In the genomic region with DNA sequence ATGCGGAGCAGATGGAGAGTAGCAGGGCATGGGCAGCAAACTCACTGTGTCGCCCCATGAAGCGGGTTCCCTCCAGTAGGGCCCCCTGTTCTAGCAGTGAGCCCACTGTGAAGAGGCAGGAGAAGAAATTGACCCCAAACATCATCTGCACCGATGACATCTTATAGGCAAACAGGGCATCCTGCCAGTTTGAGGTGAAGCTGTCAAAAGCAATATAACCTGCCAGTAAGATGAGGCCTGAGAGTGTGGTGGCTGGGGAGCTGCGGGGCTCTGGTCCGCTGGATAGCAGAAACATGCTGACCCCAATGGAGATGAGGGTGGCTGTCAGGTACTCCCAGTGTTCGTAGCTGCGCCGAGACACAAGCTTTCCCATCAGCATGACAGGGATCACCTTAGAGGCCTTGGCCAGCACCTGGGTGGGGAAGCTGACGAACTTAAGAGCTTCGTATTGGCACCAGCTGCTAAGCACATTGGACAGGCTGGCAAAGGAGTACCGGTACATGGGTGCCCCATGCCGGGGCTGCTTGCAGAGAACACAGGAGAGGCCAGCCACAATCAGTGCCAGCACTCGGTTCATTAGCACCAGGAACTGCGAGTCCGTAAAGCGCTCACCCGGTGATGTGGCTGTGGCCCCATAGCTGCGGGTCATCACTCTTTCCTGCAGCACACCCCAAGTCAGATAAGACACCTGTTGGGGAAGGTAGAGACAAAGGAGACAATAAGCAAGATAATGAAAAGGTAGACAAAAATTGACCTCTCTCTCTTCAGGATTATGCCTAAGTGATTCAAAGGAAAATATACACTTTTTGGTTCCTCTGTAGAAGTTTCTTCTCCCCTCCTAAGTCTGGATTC, we compare ENCODE assay signal across 1 cellular context.
TF ChIP-seq lines count a peak whose summit lies in the region.

No MANE protein-coding gene starts in this region.

TF ChIP-seq in K562, 482 proteins besides CTCF, POLR2A, EP300 and RAD21 (continues in another document):
- TF ChIP-seq ZNF232 (CRISPR knock-in tag; IDR thresholded peaks at IDR 0.05) (peak; percentile 8; the same call in 1 of the 2 replicates), ZNF830 (CRISPR knock-in tag; IDR thresholded peaks at IDR 0.05) (0 out of 2 replicates have a peak, but pooled peaks have one; percentile 41), ETV6 (IDR thresholded peaks at IDR 0.05; ENCODE audit: borderline replicate concordance in 1 of 2, low read depth in 2 of 2, low read length in 1 of 2) (no peak), ETV6 (CRISPR knock-in tag; IDR thresholded peaks at IDR 0.05; ENCODE audit: borderline replicate concordance) (peak; percentile 7; the same call in 1 of the 2 replicates), ZNF143 (CRISPR knock-in tag; IDR thresholded peaks at IDR 0.05) (peak; percentile 59; the same call in 1 of the 2 replicates), CBFA2T3 (IDR thresholded peaks at IDR 0.05) (peak; percentile 51), TOE1 (IDR thresholded peaks at IDR 0.05; ENCODE audit: borderline replicate concordance) (no peak), TOE1 (CRISPR knock-in tag; IDR thresholded peaks at IDR 0.05; ENCODE audit: borderline replicate concordance, low read depth) (no peak), ZFX (CRISPR knock-in tag; IDR thresholded peaks at IDR 0.05) (no peak), ATF1 (CRISPR knock-in tag; IDR thresholded peaks at IDR 0.05) (no peak), ATF1 (tag; IDR thresholded peaks at IDR 0.05) (no peak), TFAM (CRISPR knock-in tag; conservative IDR thresholded peaks at IDR 0.05) (no peak), SIRT6 (IDR thresholded peaks at IDR 0.05; ENCODE audit: low read depth, low read length) (no peak), ZNF316 (IDR thresholded peaks at IDR 0.05) (0 out of 2 replicates have a peak, but pooled peaks have one; percentile 1), RBM15 (IDR thresholded peaks at IDR 0.05; ENCODE audit: insufficient read depth, low read length) (no peak), LEF1 (IDR thresholded peaks at IDR 0.05) (no peak), POLR2G (IDR thresholded peaks at IDR 0.05; ENCODE audit: low read depth, low read length) (peak; percentile 81), FIP1L1 (IDR thresholded peaks at IDR 0.05; ENCODE audit: low read depth, low read length, poor library complexity, severe bottlenecking) (peak; percentile 76), SIN3A (IDR thresholded peaks at IDR 0.05; ENCODE audit: borderline replicate concordance in 2 of 2, control insufficient read depth in 1 of 2, low read depth in 2 of 2, low read length in 2 of 2) (peak in 1 of 2 experiments; percentile 40; a peak in 1 of 4 replicates), ZNF583 (CRISPR knock-in tag; IDR thresholded peaks at IDR 0.05) (no peak), THRAP3 (IDR thresholded peaks at IDR 0.05; ENCODE audit: borderline replicate concordance) (peak; percentile 78), SNRNP70 (optimal IDR thresholded peaks at IDR 0.05; ENCODE audit: low read depth, low read length) (peak; percentile 75), RBFOX2 (IDR thresholded peaks at IDR 0.05; ENCODE audit: low read depth, low read length) (peak; percentile 71), HCFC1 (IDR thresholded peaks at IDR 0.05; ENCODE audit: low read depth, low read length) (peak; percentile 12; the same call in 1 of the 2 replicates), POLR2AphosphoS5 (IDR thresholded peaks at IDR 0.05; ENCODE audit: control insufficient read depth, insufficient read depth, low read depth, low read length) (peak; percentile 49; the same call in 1 of the 2 replicates), ELF1 (tag; IDR thresholded peaks at IDR 0.05) (no peak), TBL1XR1 (IDR thresholded peaks at IDR 0.05; ENCODE audit: low read length in 2 of 2) (no peak), DPF2 (IDR thresholded peaks at IDR 0.05) (no peak), BACH1 (tag; IDR thresholded peaks at IDR 0.05) (no peak), PPARD (CRISPR knock-in tag; IDR thresholded peaks at IDR 0.05) (no peak), BRCA1 (IDR thresholded peaks at IDR 0.05) (no peak), BRCA1 (CRISPR knock-in tag; IDR thresholded peaks at IDR 0.05) (0 out of 2 replicates have a peak, but pooled peaks have one; percentile 42), CHD2 (IDR thresholded peaks at IDR 0.05; ENCODE audit: low read depth, low read length) (peak; percentile 40; the same call in 1 of the 2 replicates), NFIC (IDR thresholded peaks at IDR 0.05) (peak; percentile 60), RBM22 (IDR thresholded peaks at IDR 0.05; ENCODE audit: low read depth, low read length, poor library complexity, severe bottlenecking) (peak; percentile 60), FOXA3 (CRISPR knock-in tag; conservative IDR thresholded peaks at IDR 0.05 in 1 of 2, IDR thresholded peaks at IDR 0.05 in 1 of 2) (peak in 1 of 2 experiments; percentile 63; a peak in 1 of 4 replicates), POLR2AphosphoS2 (IDR thresholded peaks at IDR 0.05; ENCODE audit: low read length) (peak; percentile 90), SUPT5H (IDR thresholded peaks at IDR 0.05) (peak; percentile 76), ZNF121 (CRISPR knock-in tag; conservative IDR thresholded peaks at IDR 0.05) (peak; percentile 8; the same call in 1 of the 2 replicates), ZNF12 (CRISPR knock-in tag; IDR thresholded peaks at IDR 0.05) (no peak), POLR2H (tag; IDR thresholded peaks at IDR 0.05; ENCODE audit: low read depth) (0 out of 2 replicates have a peak, but pooled peaks have one; percentile 10), ZFP36 (IDR thresholded peaks at IDR 0.05; ENCODE audit: low read depth, low read length, partially characterized antibody) (no peak), TAF15 (IDR thresholded peaks at IDR 0.05; ENCODE audit: low read depth, low read length) (0 out of 2 replicates have a peak, but pooled peaks have one; percentile 61), ERF (CRISPR knock-in tag; IDR thresholded peaks at IDR 0.05) (0 out of 2 replicates have a peak, but pooled peaks have one; percentile 26)
- TF ChIP-seq, protein P1, sequence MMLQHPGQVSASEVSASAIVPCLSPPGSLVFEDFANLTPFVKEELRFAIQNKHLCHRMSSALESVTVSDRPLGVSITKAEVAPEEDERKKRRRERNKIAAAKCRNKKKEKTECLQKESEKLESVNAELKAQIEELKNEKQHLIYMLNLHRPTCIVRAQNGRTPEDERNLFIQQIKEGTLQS (IDR thresholded peaks at IDR 0.05) = no peak
- TF ChIP-seq, protein P1 (CRISPR knock-in tag; conservative IDR thresholded peaks at IDR 0.05) = peak; percentile 83
- TF ChIP-seq, protein P2, sequence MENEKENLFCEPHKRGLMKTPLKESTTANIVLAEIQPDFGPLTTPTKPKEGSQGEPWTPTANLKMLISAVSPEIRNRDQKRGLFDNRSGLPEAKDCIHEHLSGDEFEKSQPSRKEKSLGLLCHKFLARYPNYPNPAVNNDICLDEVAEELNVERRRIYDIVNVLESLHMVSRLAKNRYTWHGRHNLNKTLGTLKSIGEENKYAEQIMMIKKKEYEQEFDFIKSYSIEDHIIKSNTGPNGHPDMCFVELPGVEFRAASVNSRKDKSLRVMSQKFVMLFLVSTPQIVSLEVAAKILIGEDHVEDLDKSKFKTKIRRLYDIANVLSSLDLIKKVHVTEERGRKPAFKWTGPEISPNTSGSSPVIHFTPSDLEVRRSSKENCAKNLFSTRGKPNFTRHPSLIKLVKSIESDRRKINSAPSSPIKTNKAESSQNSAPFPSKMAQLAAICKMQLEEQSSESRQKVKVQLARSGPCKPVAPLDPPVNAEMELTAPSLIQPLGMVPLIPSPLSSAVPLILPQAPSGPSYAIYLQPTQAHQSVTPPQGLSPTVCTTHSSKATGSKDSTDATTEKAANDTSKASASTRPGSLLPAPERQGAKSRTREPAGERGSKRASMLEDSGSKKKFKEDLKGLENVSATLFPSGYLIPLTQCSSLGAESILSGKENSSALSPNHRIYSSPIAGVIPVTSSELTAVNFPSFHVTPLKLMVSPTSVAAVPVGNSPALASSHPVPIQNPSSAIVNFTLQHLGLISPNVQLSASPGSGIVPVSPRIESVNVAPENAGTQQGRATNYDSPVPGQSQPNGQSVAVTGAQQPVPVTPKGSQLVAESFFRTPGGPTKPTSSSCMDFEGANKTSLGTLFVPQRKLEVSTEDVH (IDR thresholded peaks at IDR 0.05; ENCODE audit: low read depth, partially characterized antibody) = peak; percentile 47
- TF ChIP-seq, protein P3, sequence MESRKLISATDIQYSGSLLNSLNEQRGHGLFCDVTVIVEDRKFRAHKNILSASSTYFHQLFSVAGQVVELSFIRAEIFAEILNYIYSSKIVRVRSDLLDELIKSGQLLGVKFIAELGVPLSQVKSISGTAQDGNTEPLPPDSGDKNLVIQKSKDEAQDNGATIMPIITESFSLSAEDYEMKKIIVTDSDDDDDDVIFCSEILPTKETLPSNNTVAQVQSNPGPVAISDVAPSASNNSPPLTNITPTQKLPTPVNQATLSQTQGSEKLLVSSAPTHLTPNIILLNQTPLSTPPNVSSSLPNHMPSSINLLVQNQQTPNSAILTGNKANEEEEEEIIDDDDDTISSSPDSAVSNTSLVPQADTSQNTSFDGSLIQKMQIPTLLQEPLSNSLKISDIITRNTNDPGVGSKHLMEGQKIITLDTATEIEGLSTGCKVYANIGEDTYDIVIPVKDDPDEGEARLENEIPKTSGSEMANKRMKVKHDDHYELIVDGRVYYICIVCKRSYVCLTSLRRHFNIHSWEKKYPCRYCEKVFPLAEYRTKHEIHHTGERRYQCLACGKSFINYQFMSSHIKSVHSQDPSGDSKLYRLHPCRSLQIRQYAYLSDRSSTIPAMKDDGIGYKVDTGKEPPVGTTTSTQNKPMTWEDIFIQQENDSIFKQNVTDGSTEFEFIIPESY (CRISPR knock-in tag; IDR thresholded peaks at IDR 0.05) = peak; percentile 25; the same call in 1 of the 2 replicates
- TF ChIP-seq, protein P4, sequence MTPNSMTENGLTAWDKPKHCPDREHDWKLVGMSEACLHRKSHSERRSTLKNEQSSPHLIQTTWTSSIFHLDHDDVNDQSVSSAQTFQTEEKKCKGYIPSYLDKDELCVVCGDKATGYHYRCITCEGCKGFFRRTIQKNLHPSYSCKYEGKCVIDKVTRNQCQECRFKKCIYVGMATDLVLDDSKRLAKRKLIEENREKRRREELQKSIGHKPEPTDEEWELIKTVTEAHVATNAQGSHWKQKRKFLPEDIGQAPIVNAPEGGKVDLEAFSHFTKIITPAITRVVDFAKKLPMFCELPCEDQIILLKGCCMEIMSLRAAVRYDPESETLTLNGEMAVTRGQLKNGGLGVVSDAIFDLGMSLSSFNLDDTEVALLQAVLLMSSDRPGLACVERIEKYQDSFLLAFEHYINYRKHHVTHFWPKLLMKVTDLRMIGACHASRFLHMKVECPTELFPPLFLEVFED (CRISPR knock-in tag; conservative IDR thresholded peaks at IDR 0.05) = peak; percentile 20; the same call in 1 of the 2 replicates
- TF ChIP-seq, protein P5, sequence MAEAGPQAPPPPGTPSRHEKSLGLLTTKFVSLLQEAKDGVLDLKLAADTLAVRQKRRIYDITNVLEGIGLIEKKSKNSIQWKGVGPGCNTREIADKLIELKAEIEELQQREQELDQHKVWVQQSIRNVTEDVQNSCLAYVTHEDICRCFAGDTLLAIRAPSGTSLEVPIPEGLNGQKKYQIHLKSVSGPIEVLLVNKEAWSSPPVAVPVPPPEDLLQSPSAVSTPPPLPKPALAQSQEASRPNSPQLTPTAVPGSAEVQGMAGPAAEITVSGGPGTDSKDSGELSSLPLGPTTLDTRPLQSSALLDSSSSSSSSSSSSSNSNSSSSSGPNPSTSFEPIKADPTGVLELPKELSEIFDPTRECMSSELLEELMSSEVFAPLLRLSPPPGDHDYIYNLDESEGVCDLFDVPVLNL (CRISPR knock-in tag; IDR thresholded peaks at IDR 0.05; ENCODE audit: low read depth) = no peak
- TF ChIP-seq, protein P6, sequence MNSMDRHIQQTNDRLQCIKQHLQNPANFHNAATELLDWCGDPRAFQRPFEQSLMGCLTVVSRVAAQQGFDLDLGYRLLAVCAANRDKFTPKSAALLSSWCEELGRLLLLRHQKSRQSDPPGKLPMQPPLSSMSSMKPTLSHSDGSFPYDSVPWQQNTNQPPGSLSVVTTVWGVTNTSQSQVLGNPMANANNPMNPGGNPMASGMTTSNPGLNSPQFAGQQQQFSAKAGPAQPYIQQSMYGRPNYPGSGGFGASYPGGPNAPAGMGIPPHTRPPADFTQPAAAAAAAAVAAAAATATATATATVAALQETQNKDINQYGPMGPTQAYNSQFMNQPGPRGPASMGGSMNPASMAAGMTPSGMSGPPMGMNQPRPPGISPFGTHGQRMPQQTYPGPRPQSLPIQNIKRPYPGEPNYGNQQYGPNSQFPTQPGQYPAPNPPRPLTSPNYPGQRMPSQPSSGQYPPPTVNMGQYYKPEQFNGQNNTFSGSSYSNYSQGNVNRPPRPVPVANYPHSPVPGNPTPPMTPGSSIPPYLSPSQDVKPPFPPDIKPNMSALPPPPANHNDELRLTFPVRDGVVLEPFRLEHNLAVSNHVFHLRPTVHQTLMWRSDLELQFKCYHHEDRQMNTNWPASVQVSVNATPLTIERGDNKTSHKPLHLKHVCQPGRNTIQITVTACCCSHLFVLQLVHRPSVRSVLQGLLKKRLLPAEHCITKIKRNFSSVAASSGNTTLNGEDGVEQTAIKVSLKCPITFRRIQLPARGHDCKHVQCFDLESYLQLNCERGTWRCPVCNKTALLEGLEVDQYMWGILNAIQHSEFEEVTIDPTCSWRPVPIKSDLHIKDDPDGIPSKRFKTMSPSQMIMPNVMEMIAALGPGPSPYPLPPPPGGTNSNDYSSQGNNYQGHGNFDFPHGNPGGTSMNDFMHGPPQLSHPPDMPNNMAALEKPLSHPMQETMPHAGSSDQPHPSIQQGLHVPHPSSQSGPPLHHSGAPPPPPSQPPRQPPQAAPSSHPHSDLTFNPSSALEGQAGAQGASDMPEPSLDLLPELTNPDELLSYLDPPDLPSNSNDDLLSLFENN (IDR thresholded peaks at IDR 0.05; ENCODE audit: low read depth in 2 of 2, low read length in 2 of 2) = 0 out of 4 replicates have a peak, but pooled peaks of 1 of the 2 experiments have one; percentile 52
- TF ChIP-seq, protein P7, sequence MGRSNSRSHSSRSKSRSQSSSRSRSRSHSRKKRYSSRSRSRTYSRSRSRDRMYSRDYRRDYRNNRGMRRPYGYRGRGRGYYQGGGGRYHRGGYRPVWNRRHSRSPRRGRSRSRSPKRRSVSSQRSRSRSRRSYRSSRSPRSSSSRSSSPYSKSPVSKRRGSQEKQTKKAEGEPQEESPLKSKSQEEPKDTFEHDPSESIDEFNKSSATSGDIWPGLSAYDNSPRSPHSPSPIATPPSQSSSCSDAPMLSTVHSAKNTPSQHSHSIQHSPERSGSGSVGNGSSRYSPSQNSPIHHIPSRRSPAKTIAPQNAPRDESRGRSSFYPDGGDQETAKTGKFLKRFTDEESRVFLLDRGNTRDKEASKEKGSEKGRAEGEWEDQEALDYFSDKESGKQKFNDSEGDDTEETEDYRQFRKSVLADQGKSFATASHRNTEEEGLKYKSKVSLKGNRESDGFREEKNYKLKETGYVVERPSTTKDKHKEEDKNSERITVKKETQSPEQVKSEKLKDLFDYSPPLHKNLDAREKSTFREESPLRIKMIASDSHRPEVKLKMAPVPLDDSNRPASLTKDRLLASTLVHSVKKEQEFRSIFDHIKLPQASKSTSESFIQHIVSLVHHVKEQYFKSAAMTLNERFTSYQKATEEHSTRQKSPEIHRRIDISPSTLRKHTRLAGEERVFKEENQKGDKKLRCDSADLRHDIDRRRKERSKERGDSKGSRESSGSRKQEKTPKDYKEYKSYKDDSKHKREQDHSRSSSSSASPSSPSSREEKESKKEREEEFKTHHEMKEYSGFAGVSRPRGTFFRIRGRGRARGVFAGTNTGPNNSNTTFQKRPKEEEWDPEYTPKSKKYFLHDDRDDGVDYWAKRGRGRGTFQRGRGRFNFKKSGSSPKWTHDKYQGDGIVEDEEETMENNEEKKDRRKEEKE (IDR thresholded peaks at IDR 0.05; ENCODE audit: borderline replicate concordance in 1 of 2, control insufficient read depth in 1 of 2, low read depth in 2 of 2, low read length in 1 of 2) = peak; percentile 1 to 44; a peak in 1 of 4 replicates
